ENCODE assay signal across 13 cellular contexts in the genomic region with DNA sequence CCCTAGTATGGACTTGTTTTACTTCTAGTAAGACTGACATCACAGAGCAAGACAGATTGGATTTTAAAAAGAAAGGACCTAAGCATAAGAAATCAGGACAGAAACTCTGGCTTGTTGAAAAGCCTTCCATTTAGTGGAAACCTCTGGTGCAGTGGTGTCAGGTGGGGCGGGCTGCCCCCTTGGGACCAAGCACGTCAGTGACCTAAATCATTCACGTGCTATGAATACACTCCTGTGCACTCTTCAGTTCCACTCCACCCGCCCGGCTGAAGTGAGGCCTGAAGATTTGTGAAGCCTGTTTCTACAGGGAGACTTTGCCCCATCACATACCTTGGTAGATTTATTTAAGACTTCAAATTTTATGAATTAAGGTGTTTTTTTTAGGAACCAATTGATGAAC. TPM values are rescaled to one million over a fixed set of nuclear protein-coding genes. Genes with fewer than 3 reads are reported as not detected.
A peak's percentile ranks its signal among the peaks of the same experiment; 100 is the strongest.
DNase-seq lines count a peak whose midpoint lies in the region; ATAC-seq and TF ChIP-seq lines count a peak whose summit lies in the region.
"Had no signal": no experiment of that assay in that cellular context is flagged by ENCODE, and none has a peak within 500 bp of the region (broad histone marks: within the 10 kb centered on the region; RNA-seq: fewer than 3 reads in every experiment).

No MANE protein-coding gene starts in this region.

- H2AK5ac ChIP-seq in mesendoderm (ENCODE audit: low read length), result no peak overlapping the region

- H2BK5ac ChIP-seq in mesendoderm (ENCODE audit: low read length), result no peak overlapping the region

- H3K4me3 ChIP-seq in Loucy (ENCODE audit: low read length, poor library complexity, severe bottlenecking) (no peak overlapping the region), neural progenitor cell (no peak overlapping the region), mesendoderm (ENCODE audit: low read length) (no peak overlapping the region)
- H3K4me3 ChIP-seq: heart left ventricle had no signal

- H4K20me1 ChIP-seq in Loucy (ENCODE audit: insufficient read depth, low read length, poor library complexity, severe bottlenecking), result no peaks in the 10 kb centered on the region
- no peaks in the 10 kb centered on the region for H4K20me1 ChIP-seq in neural progenitor cell (ENCODE audit: low read depth)

- no peaks in the 10 kb centered on the region for H3K36me3 Mint-ChIP-seq in neural progenitor cell
- H3K36me3 Mint-ChIP-seq in activated CD4-positive, alpha-beta memory T cell treated with anti-CD3 and anti-CD28 coated beads for 36 hours, result no peaks in the 10 kb centered on the region

- H3K9me3 ChIP-seq in Loucy (ENCODE audit: insufficient read depth, low read depth, low read length), result no peaks in the 10 kb centered on the region
- H3K9me3 ChIP-seq in neural progenitor cell (ENCODE audit: low read depth), result no peaks in the 10 kb centered on the region
- H3K9me3 ChIP-seq: heart left ventricle had no signal

- H3K27me3 ChIP-seq in Loucy (ENCODE audit: insufficient read depth, low read length, poor library complexity, severe bottlenecking) (no peaks in the 10 kb centered on the region), neural progenitor cell (no peaks in the 10 kb centered on the region), mesendoderm (ENCODE audit: insufficient read depth, low read length, poor library complexity) (no peaks in the 10 kb centered on the region)
- H3K27me3 ChIP-seq: heart left ventricle had no signal

- H3K56ac ChIP-seq in mesendoderm (ENCODE audit: low read length), result no peak overlapping the region

- H4K8ac ChIP-seq in mesendoderm (ENCODE audit: low read depth, low read length), result no peak overlapping the region

- H3K9ac ChIP-seq in Loucy (ENCODE audit: low read depth, low read length, poor library complexity, severe bottlenecking), result no peak overlapping the region
- H3K9ac ChIP-seq in neural progenitor cell, result no peak overlapping the region
- H3K9ac ChIP-seq in mesendoderm (ENCODE audit: low read length), result no peak overlapping the region

- TF ChIP-seq CTCF in Loucy (conservative IDR thresholded peaks at IDR 0.05; ENCODE audit: low read length), result peak; percentile 18; the same call in 1 of the 2 replicates
- peak; percentile 28 for TF ChIP-seq CTCF in neural progenitor cell (IDR thresholded peaks at IDR 0.05)

- no CpG with 5 or more reads among the region's 5 CpGs for WGBS in mesendoderm (ENCODE audit: extremely low coverage, insufficient coverage, low lambda C conversion rate)

- no peak overlapping the region for H4K5ac ChIP-seq in mesendoderm (ENCODE audit: low read length)

- H3K27me3 Mint-ChIP-seq in neural progenitor cell (ENCODE audit: insufficient read depth, low read depth), result peaks cover 2% of the 10 kb centered on the region
- H3K27me3 Mint-ChIP-seq in activated CD4-positive, alpha-beta memory T cell treated with anti-CD3 and anti-CD28 coated beads for 36 hours, result no peaks in the 10 kb centered on the region
- H3K27me3 Mint-ChIP-seq: activated T-cell treated with anti-CD3 and anti-CD28 coated beads, Interleukin-2, amount 50 U/mL, for 24 hours had no signal

- H3K79me2 ChIP-seq in Loucy (ENCODE audit: insufficient read depth, low read length) (no peaks in the 10 kb centered on the region), neural progenitor cell (ENCODE audit: low read depth) (no peaks in the 10 kb centered on the region), mesendoderm (ENCODE audit: control insufficient read depth, insufficient read depth, low read length) (no peaks in the 10 kb centered on the region)

- DNase-seq in HEK293T (ENCODE audit: extremely low spot score), result peak; percentile 24
- DNase-seq in neural progenitor cell (ENCODE audit: low spot score), result peak; percentile 29
- DNase-seq in activated CD4-positive, alpha-beta memory T cell treated with anti-CD3 and anti-CD28 coated beads for 36 hours, result no peak
- no peak for DNase-seq in AG20443 (ENCODE audit: low spot score)
- no peak for DNase-seq in mesendoderm
- DNase-seq: activated T-cell treated with anti-CD3 and anti-CD28 coated beads, Interleukin-2, amount 50 U/mL, for 24 hours; heart left ventricle; NCI-H226; T-helper 1 cell; trophoblast cell had no signal

- no peak overlapping the region for H3K27ac ChIP-seq in neural progenitor cell
- H3K27ac ChIP-seq in mesendoderm (ENCODE audit: low read depth, low read length), result no peak overlapping the region
- H3K27ac ChIP-seq: heart left ventricle had no signal

- no peak overlapping the region for H3K4ac ChIP-seq in mesendoderm (ENCODE audit: low read depth, low read length)

- H2BK15ac ChIP-seq in mesendoderm (replicated peaks; ENCODE audit: low read depth), result no peak overlapping the region

- no peak overlapping the region for H2BK120ac ChIP-seq in mesendoderm (ENCODE audit: low read depth, low read length)

- no peak overlapping the region for H3K27ac Mint-ChIP-seq in neural progenitor cell
- H3K27ac Mint-ChIP-seq in activated CD4-positive, alpha-beta memory T cell treated with anti-CD3 and anti-CD28 coated beads for 36 hours, result no peak overlapping the region
- H3K27ac Mint-ChIP-seq: activated T-cell treated with anti-CD3 and anti-CD28 coated beads, Interleukin-2, amount 50 U/mL, for 24 hours had no signal

- no peaks in the 10 kb centered on the region for H3F3A ChIP-seq in Loucy (ENCODE audit: low read depth)
- no peaks in the 10 kb centered on the region for H3F3A ChIP-seq in neural progenitor cell (ENCODE audit: low read depth)

- ATAC-seq in GM18909 (IDR thresholded peaks at IDR 0.05; ENCODE audit: poor library complexity, unreplicated experiment) (peak; percentile 77), HG03520 (IDR thresholded peaks at IDR 0.05; ENCODE audit: unreplicated experiment) (no peak)
- ATAC-seq: heart left ventricle had no signal

- no peak overlapping the region for H3K18ac ChIP-seq in mesendoderm (ENCODE audit: low read length)

- H3K79me1 ChIP-seq in mesendoderm (ENCODE audit: low read length), result no peaks in the 10 kb centered on the region

- H3K4me1 ChIP-seq in Loucy (ENCODE audit: insufficient read depth, low read length, poor library complexity, severe bottlenecking) (no peaks in the 10 kb centered on the region), neural progenitor cell (peaks cover 6% of the 10 kb centered on the region), mesendoderm (ENCODE audit: control insufficient read depth, low read depth, low read length) (no peaks in the 10 kb centered on the region)

- H3K36me3 ChIP-seq in Loucy (ENCODE audit: insufficient read depth, low read length), result no peaks in the 10 kb centered on the region
- H3K36me3 ChIP-seq in neural progenitor cell, result no peaks in the 10 kb centered on the region
- H3K36me3 ChIP-seq in mesendoderm (ENCODE audit: control insufficient read depth, insufficient read depth, low read length), result no peaks in the 10 kb centered on the region

- intact Hi-C loops in activated CD4-positive, alpha-beta memory T cell treated with anti-CD3 and anti-CD28 coated beads for 36 hours (cut with micrococcal nuclease), result no loop called here

- CTCF ChIA-PET in HEK293T (lab: Yijun Ruan, JAX), result interaction anchor here (0.7 kb wide), 1 partner anchor 14 kb away, joined by 3 read pairs; no protein-coding TSS in a partner anchor
- CTCF ChIA-PET in activated CD4-positive, alpha-beta memory T cell treated with anti-CD3 and anti-CD28 coated beads for 36 hours (lab: Charles Lee), result no interaction called here

- H2AFZ ChIP-seq in Loucy (ENCODE audit: low read length) (no peak overlapping the region), neural progenitor cell (replicated peaks) (no peak overlapping the region)

- no peaks in the 10 kb centered on the region for H3K4me1 Mint-ChIP-seq in neural progenitor cell
- H3K4me1 Mint-ChIP-seq in activated CD4-positive, alpha-beta memory T cell treated with anti-CD3 and anti-CD28 coated beads for 36 hours (ENCODE audit: low read depth), result no peaks in the 10 kb centered on the region

- H3K23ac ChIP-seq in mesendoderm (ENCODE audit: low read length), result no peak overlapping the region

- H3K4me3 Mint-ChIP-seq in neural progenitor cell, result no peak overlapping the region
- H3K4me3 Mint-ChIP-seq in activated CD4-positive, alpha-beta memory T cell treated with anti-CD3 and anti-CD28 coated beads for 36 hours, result no peak overlapping the region
- H3K4me3 Mint-ChIP-seq: activated T-cell treated with anti-CD3 and anti-CD28 coated beads, Interleukin-2, amount 50 U/mL, for 24 hours had no signal

- no peaks in the 10 kb centered on the region for H3K9me2 ChIP-seq in Loucy (replicated peaks; ENCODE audit: low read depth, low read length)

- POLR2A ChIA-PET in HEK293T (lab: Yijun Ruan, JAX), result no interaction called here
- POLR2A ChIA-PET in activated CD4-positive, alpha-beta memory T cell treated with anti-CD3 and anti-CD28 coated beads for 36 hours (lab: Charles Lee), result no interaction called here

- H3K4me2 ChIP-seq in Loucy (ENCODE audit: low read depth, low read length, poor library complexity, severe bottlenecking) (no peak overlapping the region), neural progenitor cell (no peak overlapping the region), mesendoderm (ENCODE audit: low read length) (no peak overlapping the region)

- no peaks in the 10 kb centered on the region for H3K9me3 Mint-ChIP-seq in neural progenitor cell
- no peaks in the 10 kb centered on the region for H3K9me3 Mint-ChIP-seq in activated CD4-positive, alpha-beta memory T cell treated with anti-CD3 and anti-CD28 coated beads for 36 hours
- H3K9me3 Mint-ChIP-seq: activated T-cell treated with anti-CD3 and anti-CD28 coated beads, Interleukin-2, amount 50 U/mL, for 24 hours had no signal

TF ChIP-seq in HEK293T, 16 proteins besides CTCF, POLR2A, EP300 and RAD21 (continues in another document):
- no peak for TF ChIP-seq ZNF384 (IDR thresholded peaks at IDR 0.05)
- no peak for TF ChIP-seq L3MBTL2 (conservative IDR thresholded peaks at IDR 0.05)
- no peak for TF ChIP-seq HDGF (IDR thresholded peaks at IDR 0.05; ENCODE audit: borderline replicate concordance)
- TF ChIP-seq BHLHE40 (IDR thresholded peaks at IDR 0.05; ENCODE audit: borderline replicate concordance), result no peak
- no peak for TF ChIP-seq FOXM1 (IDR thresholded peaks at IDR 0.05; ENCODE audit: borderline replicate concordance)

RNA-seq across cellular contexts. Expression of gene STRN3, which starts 58.2 kb away (rescaled TPM):
- total RNA-seq in neural progenitor cell (ENCODE audit: low replicate concordance), result 54.2 and 104 TPM in 2 replicates
- total RNA-seq in activated CD4-positive, alpha-beta memory T cell treated with anti-CD3 and anti-CD28 coated beads for 36 hours, result 10 to 100 TPM; 17.4 to 19.4 TPM
- 31.7 TPM for polyA plus RNA-seq in mesendoderm (2013, experiment 1 of 2)
- 30.9 TPM for polyA plus RNA-seq in mesendoderm (2013, experiment 2 of 2)

RNA-seq across cellular contexts. Expression of gene AP4S1, which starts 58.9 kb away (rescaled TPM):
- total RNA-seq in neural progenitor cell (ENCODE audit: low replicate concordance), result 10.4 and 24.4 TPM in 2 replicates
- 1 to 10 TPM; 3.9 to 5.9 TPM for total RNA-seq in activated CD4-positive, alpha-beta memory T cell treated with anti-CD3 and anti-CD28 coated beads for 36 hours
- 10.3 TPM for polyA plus RNA-seq in mesendoderm (2013, experiment 1 of 2)
- polyA plus RNA-seq in mesendoderm (2013, experiment 2 of 2), result 9.5 TPM

Comparison
In these comparisons a context has a peak if more than half of its experiments do, and no peak if none do; other contexts are left out.
1. DNase-seq: peak in HEK293T (single experiment) and neural progenitor cell (single experiment); none in activated CD4-positive, alpha-beta memory T cell treated with anti-CD3 and anti-CD28 coated beads for 36 hours (single experiment), AG20443 (single experiment) and mesendoderm (single experiment).